Comparison of ENCODE assay signal across 19 cellular contexts in genomic region chr9:18834740-18835361, GRCh38.
A peak's percentile ranks its signal among the peaks of the same experiment; 100 is the strongest.
DNase-seq lines count a peak whose midpoint lies in the region; ATAC-seq, FAIRE-seq and TF ChIP-seq lines count a peak whose summit lies in the region.
"Had no signal": no experiment of that assay in that cellular context is flagged by ENCODE, and none has a peak within 500 bp of the region (broad histone marks: within the 10 kb centered on the region; RNA-seq: fewer than 3 reads in every experiment).

No MANE protein-coding gene starts in this region.

- no peak for TF ChIP-seq CTCF in kidney (IDR thresholded peaks at IDR 0.05; ENCODE audit: borderline replicate concordance, extremely low read depth, insufficient read depth)

- H3K4me1 ChIP-seq in kidney (ENCODE audit: control insufficient read depth in 1 of 2, insufficient read depth in 1 of 2, low read depth in 1 of 2, low read length in 2 of 2) = no peaks in the 10 kb centered on the region

- no peaks in the 10 kb centered on the region for H3K9me3 ChIP-seq in kidney (ENCODE audit: control insufficient read depth in 1 of 2, low read length in 2 of 2)

- no peaks in the 10 kb centered on the region for H3K36me3 ChIP-seq in kidney (ENCODE audit: control insufficient read depth in 1 of 2, insufficient read depth in 2 of 2, low read length in 2 of 2)

- FAIRE-seq in kidney (lab: Jason Lieb, UNC) = no peak

- ATAC-seq in GM18517 (IDR thresholded peaks at IDR 0.05; ENCODE audit: unreplicated experiment) (peak; percentile 76), GM19452 (IDR thresholded peaks at IDR 0.05; ENCODE audit: unreplicated experiment) (peak; percentile 78), HG02852 (IDR thresholded peaks at IDR 0.05; ENCODE audit: unreplicated experiment) (peak; percentile 69), HG03432 (IDR thresholded peaks at IDR 0.05; ENCODE audit: unreplicated experiment) (peak; percentile 77), HG03139 (IDR thresholded peaks at IDR 0.05; ENCODE audit: unreplicated experiment) (no peak)
- ATAC-seq: activated naive CD4-positive, alpha-beta T cell treated with anti-CD3 and anti-CD28 coated beads, Interleukin-2, amount 50 U/mL, for 72 hours; left ventricle myocardium superior had no signal

- no peak for DNase-seq in stimulated activated naive CD4-positive, alpha-beta T cell (lab: John Stamatoyannopoulos, UW)
- DNase-seq in kidney = no peak
- DNase-seq in activated naive CD4-positive, alpha-beta T cell treated with Interleukin-2 at 50 U/mL for 16 hours = no peak
- DNase-seq: ACHN; activated CD4-positive, alpha-beta T cell treated with anti-CD3 and anti-CD28 coated beads, Interleukin-2, amount 50 U/mL, for 1 hour; activated T-cell treated with anti-CD3 and anti-CD28 coated beads, Interleukin-2, amount 50 U/mL, for 1 hour; CD4-positive, alpha-beta T cell; dermis blood vessel endothelial cell; erythroblast; left ventricle myocardium superior; NCI-H526 treated with DMSO at 0.1 percent for 48 hours; stimulated activated CD4-positive, alpha-beta T cell treated with anti-CD3 and anti-CD28 coated beads, Interleukin-4, amount 100 ng/mL, for 1 hour had no signal

- H3K27ac ChIP-seq in kidney (ENCODE audit: low read depth in 2 of 2, low read length in 2 of 2) = no peak overlapping the region
- H3K27ac ChIP-seq: HL-60 had no signal

- H3K9ac ChIP-seq in kidney (ENCODE audit: low read length in 2 of 2) = no peak overlapping the region

- intact Hi-C loops in kidney (cut with DNase I) = no loop called here

- no peak overlapping the region for H3K4me3 ChIP-seq in kidney (ENCODE audit: low read length in 2 of 2)
